Comparison of ENCODE assay signal across 1 cellular context in the genomic region with DNA sequence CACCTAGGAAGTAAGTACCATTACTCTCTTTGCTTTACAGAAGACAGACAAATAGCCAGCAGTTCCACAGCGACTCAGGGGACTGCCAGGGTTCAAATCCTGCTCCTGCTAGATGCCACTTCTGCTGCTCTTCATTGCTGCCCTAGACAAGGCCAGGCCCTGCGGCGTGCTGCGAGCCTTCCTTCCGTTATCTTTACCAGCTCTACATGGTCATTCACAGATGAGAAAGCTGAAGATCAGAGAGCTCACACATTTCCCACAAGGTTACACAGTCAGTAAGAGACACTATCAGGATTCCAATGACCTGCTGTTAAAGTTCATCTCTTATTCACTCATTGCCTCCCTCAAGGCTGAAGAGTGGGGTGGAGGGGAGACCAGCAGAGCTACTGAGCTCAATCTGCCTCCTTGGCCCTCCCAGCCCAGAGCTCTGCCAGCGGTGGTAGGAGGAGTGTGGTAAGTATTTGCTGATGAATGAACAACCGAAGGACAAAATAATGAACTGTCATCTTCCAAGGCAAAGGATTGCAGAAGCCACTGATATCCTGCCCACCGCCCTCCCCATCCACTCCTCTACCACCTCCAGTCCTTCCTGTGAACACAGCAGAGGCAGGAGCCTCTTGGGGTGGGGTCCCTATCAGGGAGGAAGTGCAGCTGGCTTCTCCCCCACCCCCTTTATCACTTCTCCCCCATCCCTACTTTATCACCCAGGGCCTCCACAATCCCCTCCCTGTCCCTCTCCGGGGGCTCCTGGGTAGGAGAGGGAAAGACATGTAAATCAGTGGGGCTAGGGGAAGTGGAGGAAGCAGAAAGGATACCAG.
TF ChIP-seq lines count a peak whose summit lies in the region.

No MANE protein-coding gene starts in this region.

TF ChIP-seq in K562, 482 proteins besides CTCF, POLR2A, EP300 and RAD21 (continues in another document):
- TF ChIP-seq ETS2 (tag; IDR thresholded peaks at IDR 0.05; ENCODE audit: borderline replicate concordance, poor library complexity, severe bottlenecking) = no peak
- 0 out of 2 replicates have a peak, but pooled peaks have one; percentile 11 for TF ChIP-seq TAF7 (tag; IDR thresholded peaks at IDR 0.05)
- TF ChIP-seq SPI1 (IDR thresholded peaks at IDR 0.05; ENCODE audit: borderline replicate concordance, low read depth, low read length) = peak; percentile 72; the same call in 1 of the 2 replicates
- TF ChIP-seq, protein P1, sequence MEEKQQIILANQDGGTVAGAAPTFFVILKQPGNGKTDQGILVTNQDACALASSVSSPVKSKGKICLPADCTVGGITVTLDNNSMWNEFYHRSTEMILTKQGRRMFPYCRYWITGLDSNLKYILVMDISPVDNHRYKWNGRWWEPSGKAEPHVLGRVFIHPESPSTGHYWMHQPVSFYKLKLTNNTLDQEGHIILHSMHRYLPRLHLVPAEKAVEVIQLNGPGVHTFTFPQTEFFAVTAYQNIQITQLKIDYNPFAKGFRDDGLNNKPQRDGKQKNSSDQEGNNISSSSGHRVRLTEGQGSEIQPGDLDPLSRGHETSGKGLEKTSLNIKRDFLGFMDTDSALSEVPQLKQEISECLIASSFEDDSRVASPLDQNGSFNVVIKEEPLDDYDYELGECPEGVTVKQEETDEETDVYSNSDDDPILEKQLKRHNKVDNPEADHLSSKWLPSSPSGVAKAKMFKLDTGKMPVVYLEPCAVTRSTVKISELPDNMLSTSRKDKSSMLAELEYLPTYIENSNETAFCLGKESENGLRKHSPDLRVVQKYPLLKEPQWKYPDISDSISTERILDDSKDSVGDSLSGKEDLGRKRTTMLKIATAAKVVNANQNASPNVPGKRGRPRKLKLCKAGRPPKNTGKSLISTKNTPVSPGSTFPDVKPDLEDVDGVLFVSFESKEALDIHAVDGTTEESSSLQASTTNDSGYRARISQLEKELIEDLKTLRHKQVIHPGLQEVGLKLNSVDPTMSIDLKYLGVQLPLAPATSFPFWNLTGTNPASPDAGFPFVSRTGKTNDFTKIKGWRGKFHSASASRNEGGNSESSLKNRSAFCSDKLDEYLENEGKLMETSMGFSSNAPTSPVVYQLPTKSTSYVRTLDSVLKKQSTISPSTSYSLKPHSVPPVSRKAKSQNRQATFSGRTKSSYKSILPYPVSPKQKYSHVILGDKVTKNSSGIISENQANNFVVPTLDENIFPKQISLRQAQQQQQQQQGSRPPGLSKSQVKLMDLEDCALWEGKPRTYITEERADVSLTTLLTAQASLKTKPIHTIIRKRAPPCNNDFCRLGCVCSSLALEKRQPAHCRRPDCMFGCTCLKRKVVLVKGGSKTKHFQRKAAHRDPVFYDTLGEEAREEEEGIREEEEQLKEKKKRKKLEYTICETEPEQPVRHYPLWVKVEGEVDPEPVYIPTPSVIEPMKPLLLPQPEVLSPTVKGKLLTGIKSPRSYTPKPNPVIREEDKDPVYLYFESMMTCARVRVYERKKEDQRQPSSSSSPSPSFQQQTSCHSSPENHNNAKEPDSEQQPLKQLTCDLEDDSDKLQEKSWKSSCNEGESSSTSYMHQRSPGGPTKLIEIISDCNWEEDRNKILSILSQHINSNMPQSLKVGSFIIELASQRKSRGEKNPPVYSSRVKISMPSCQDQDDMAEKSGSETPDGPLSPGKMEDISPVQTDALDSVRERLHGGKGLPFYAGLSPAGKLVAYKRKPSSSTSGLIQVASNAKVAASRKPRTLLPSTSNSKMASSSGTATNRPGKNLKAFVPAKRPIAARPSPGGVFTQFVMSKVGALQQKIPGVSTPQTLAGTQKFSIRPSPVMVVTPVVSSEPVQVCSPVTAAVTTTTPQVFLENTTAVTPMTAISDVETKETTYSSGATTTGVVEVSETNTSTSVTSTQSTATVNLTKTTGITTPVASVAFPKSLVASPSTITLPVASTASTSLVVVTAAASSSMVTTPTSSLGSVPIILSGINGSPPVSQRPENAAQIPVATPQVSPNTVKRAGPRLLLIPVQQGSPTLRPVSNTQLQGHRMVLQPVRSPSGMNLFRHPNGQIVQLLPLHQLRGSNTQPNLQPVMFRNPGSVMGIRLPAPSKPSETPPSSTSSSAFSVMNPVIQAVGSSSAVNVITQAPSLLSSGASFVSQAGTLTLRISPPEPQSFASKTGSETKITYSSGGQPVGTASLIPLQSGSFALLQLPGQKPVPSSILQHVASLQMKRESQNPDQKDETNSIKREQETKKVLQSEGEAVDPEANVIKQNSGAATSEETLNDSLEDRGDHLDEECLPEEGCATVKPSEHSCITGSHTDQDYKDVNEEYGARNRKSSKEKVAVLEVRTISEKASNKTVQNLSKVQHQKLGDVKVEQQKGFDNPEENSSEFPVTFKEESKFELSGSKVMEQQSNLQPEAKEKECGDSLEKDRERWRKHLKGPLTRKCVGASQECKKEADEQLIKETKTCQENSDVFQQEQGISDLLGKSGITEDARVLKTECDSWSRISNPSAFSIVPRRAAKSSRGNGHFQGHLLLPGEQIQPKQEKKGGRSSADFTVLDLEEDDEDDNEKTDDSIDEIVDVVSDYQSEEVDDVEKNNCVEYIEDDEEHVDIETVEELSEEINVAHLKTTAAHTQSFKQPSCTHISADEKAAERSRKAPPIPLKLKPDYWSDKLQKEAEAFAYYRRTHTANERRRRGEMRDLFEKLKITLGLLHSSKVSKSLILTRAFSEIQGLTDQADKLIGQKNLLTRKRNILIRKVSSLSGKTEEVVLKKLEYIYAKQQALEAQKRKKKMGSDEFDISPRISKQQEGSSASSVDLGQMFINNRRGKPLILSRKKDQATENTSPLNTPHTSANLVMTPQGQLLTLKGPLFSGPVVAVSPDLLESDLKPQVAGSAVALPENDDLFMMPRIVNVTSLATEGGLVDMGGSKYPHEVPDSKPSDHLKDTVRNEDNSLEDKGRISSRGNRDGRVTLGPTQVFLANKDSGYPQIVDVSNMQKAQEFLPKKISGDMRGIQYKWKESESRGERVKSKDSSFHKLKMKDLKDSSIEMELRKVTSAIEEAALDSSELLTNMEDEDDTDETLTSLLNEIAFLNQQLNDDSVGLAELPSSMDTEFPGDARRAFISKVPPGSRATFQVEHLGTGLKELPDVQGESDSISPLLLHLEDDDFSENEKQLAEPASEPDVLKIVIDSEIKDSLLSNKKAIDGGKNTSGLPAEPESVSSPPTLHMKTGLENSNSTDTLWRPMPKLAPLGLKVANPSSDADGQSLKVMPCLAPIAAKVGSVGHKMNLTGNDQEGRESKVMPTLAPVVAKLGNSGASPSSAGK (IDR thresholded peaks at IDR 0.05) = peak; percentile 33; the same call in 1 of the 2 replicates
- 0 out of 2 replicates have a peak, but pooled peaks have one; percentile 6 for TF ChIP-seq POLR2G (IDR thresholded peaks at IDR 0.05; ENCODE audit: low read depth, low read length)
- peak; percentile 60 for TF ChIP-seq DPF2 (IDR thresholded peaks at IDR 0.05)
- TF ChIP-seq MYC (IDR thresholded peaks at IDR 0.05; ENCODE audit: low read depth, low read length) = no peak
- TF ChIP-seq MYC (CRISPR knock-in tag; IDR thresholded peaks at IDR 0.05; ENCODE audit: borderline replicate concordance, low read depth) = 0 out of 2 replicates have a peak, but pooled peaks have one; percentile 2
- TF ChIP-seq ZC3H8 (IDR thresholded peaks at IDR 0.05) = no peak
- TF ChIP-seq SNRNP70 (optimal IDR thresholded peaks at IDR 0.05; ENCODE audit: low read depth, low read length) = no peak
- no peak for TF ChIP-seq SMARCE1 (IDR thresholded peaks at IDR 0.05)
- TF ChIP-seq ZNF395 (CRISPR knock-in tag; IDR thresholded peaks at IDR 0.05) = peak; percentile 68; the same call in 1 of the 2 replicates
- TF ChIP-seq, protein P2, sequence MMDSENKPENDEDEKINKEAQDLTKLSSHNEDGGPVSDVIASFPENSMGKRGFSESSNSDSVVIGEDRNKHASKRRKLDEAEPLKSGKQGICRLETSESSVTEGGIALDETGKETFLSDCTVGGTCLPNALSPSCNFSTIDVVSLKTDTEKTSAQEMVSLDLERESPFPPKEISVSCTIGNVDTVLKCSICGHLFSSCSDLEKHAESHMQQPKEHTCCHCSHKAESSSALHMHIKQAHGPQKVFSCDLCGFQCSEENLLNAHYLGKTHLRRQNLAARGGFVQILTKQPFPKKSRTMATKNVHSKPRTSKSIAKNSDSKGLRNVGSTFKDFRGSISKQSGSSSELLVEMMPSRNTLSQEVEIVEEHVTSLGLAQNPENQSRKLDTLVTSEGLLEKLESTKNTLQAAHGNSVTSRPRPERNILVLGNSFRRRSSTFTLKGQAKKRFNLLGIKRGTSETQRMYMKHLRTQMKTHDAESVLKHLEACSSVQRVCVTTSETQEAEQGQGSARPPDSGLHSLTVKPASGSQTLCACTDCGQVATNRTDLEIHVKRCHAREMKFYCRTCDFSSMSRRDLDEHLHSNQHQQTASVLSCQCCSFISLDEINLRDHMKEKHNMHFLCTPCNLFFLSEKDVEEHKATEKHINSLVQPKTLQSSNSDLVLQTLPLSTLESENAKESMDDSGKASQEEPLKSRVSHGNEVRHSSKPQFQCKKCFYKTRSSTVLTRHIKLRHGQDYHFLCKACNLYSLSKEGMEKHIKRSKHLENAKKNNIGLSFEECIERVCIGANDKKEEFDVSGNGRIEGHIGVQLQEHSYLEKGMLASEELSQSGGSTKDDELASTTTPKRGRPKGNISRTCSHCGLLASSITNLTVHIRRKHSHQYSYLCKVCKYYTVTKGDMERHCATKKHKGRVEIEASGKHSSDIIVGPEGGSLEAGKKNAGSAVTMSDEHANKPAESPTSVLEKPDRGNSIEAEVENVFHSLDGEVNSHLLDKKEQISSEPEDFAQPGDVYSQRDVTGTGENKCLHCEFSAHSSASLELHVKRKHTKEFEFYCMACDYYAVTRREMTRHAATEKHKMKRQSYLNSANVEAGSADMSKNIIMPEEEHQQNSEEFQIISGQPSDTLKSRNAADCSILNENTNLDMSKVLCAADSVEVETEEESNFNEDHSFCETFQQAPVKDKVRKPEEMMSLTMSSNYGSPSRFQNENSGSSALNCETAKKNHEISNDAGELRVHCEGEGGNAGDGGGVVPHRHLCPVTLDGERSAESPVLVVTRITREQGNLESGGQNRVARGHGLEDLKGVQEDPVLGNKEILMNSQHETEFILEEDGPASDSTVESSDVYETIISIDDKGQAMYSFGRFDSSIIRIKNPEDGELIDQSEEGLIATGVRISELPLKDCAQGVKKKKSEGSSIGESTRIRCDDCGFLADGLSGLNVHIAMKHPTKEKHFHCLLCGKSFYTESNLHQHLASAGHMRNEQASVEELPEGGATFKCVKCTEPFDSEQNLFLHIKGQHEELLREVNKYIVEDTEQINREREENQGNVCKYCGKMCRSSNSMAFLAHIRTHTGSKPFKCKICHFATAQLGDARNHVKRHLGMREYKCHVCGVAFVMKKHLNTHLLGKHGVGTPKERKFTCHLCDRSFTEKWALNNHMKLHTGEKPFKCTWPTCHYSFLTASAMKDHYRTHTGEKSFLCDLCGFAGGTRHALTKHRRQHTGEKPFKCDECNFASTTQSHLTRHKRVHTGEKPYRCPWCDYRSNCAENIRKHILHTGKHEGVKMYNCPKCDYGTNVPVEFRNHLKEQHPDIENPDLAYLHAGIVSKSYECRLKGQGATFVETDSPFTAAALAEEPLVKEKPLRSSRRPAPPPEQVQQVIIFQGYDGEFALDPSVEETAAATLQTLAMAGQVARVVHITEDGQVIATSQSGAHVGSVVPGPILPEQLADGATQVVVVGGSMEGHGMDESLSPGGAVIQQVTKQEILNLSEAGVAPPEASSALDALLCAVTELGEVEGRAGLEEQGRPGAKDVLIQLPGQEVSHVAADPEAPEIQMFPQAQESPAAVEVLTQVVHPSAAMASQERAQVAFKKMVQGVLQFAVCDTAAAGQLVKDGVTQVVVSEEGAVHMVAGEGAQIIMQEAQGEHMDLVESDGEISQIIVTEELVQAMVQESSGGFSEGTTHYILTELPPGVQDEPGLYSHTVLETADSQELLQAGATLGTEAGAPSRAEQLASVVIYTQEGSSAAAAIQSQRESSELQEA (IDR thresholded peaks at IDR 0.05; ENCODE audit: low read depth) = no peak
- no peak for TF ChIP-seq MAFK (IDR thresholded peaks at IDR 0.05; ENCODE audit: low read length)
- peak; percentile 69; the same call in 1 of the 2 replicates for TF ChIP-seq ZNF24 (IDR thresholded peaks at IDR 0.05)
- TF ChIP-seq ZNF175 (CRISPR knock-in tag; IDR thresholded peaks at IDR 0.05; ENCODE audit: low read depth) = 0 out of 2 replicates have a peak, but pooled peaks have one; percentile 38
- TF ChIP-seq, protein P3, sequence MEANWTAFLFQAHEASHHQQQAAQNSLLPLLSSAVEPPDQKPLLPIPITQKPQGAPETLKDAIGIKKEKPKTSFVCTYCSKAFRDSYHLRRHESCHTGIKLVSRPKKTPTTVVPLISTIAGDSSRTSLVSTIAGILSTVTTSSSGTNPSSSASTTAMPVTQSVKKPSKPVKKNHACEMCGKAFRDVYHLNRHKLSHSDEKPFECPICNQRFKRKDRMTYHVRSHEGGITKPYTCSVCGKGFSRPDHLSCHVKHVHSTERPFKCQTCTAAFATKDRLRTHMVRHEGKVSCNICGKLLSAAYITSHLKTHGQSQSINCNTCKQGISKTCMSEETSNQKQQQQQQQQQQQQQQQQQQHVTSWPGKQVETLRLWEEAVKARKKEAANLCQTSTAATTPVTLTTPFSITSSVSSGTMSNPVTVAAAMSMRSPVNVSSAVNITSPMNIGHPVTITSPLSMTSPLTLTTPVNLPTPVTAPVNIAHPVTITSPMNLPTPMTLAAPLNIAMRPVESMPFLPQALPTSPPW (CRISPR knock-in tag; IDR thresholded peaks at IDR 0.05) = peak; percentile 43
- no peak for TF ChIP-seq ZNF507 (tag; conservative IDR thresholded peaks at IDR 0.05)
- peak; percentile 21 for TF ChIP-seq MEIS2 (IDR thresholded peaks at IDR 0.05; ENCODE audit: partially characterized antibody)
- TF ChIP-seq HDAC1 (IDR thresholded peaks at IDR 0.05) = 0 out of 4 replicates have a peak, but pooled peaks of 1 of the 2 experiments have one; percentile 15
- no peak for TF ChIP-seq CGGBP1 (CRISPR knock-in tag; IDR thresholded peaks at IDR 0.05)
- TF ChIP-seq CBFA2T3 (IDR thresholded peaks at IDR 0.05) = peak; percentile 65
- no peak for TF ChIP-seq HNRNPLL (IDR thresholded peaks at IDR 0.05; ENCODE audit: low read depth, low read length, poor library complexity, severe bottlenecking)
- TF ChIP-seq ZNF239 (CRISPR knock-in tag; IDR thresholded peaks at IDR 0.05) = no peak
